Comparison of ENCODE assay signal across 32 cellular contexts in genomic region chr14:76274324-76274723, GRCh38.
"Had no signal": no experiment of that assay in that cellular context is flagged by ENCODE, and none has a peak within 500 bp of the region (broad histone marks: within the 10 kb centered on the region; RNA-seq: fewer than 3 reads in every experiment).

No MANE protein-coding gene starts in this region.

- H3K4me1 Mint-ChIP-seq: immature natural killer cell, nephron progenitor cell had no signal

- H3K9me3 Mint-ChIP-seq: nephron progenitor cell, type B pancreatic cell had no signal

- H3K4me1 ChIP-seq: esophagus muscularis mucosa, foreskin keratinocyte, gastroesophageal sphincter, heart left ventricle, lower lobe of right lung, psoas muscle, right lobe of liver, testis, tibial artery had no signal

- H3K27me3 ChIP-seq: gastroesophageal sphincter, heart left ventricle, ovary, right lobe of liver, testis, tibial artery had no signal

- FAIRE-seq: colon, endothelial cell of umbilical vein had no signal

- H3K4me2 ChIP-seq: smooth muscle cell had no signal

- H3K9me3 ChIP-seq: esophagus muscularis mucosa, gastroesophageal sphincter, heart left ventricle, lower lobe of right lung, ovary, psoas muscle, right lobe of liver, testis, tibial artery had no signal

- ATAC-seq: foreskin keratinocyte; gastroesophageal sphincter; heart left ventricle; left colon; left ventricle myocardium superior; lower lobe of right lung; naive thymus-derived CD8-positive, alpha-beta T cell; psoas muscle; right lobe of liver; stimulated activated naive CD8-positive, alpha-beta T cell treated with anti-CD3 and anti-CD28 coated beads, Interleukin-15, Interleukin-2, amounts not matched to agents 100 U/mL and 50 U/mL, for 24 hours had no signal

- H3K27ac Mint-ChIP-seq: immature natural killer cell, nephron progenitor cell, type B pancreatic cell had no signal

- H3K4me3 Mint-ChIP-seq: immature natural killer cell; naive thymus-derived CD8-positive, alpha-beta T cell; nephron progenitor cell; type B pancreatic cell had no signal

- H3K27ac ChIP-seq: dorsolateral prefrontal cortex, esophagus muscularis mucosa, foreskin keratinocyte, gastroesophageal sphincter, heart left ventricle, lower lobe of right lung, ovary, psoas muscle, right lobe of liver, testis, tibial artery had no signal

- H3K4me3 ChIP-seq: dorsolateral prefrontal cortex, esophagus muscularis mucosa, gastroesophageal sphincter, heart left ventricle, lower lobe of right lung, ovary, psoas muscle, right lobe of liver, smooth muscle cell, testis, tibial artery had no signal

- DNase-seq: dorsolateral prefrontal cortex; effector CD8-positive, alpha-beta T cell; foreskin keratinocyte; heart left ventricle; hippocampal formation; immature natural killer cell; islet precursor cell; kidney glomerular epithelial cell; left colon; left ventricle myocardium superior; lower lobe of right lung; naive thymus-derived CD8-positive, alpha-beta T cell; nephron progenitor cell; nucleus accumbens; ovary; posterior cingulate gyrus; psoas muscle; right lobe of liver; stimulated activated CD4-positive, alpha-beta T cell treated with anti-CD3 and anti-CD28 coated beads, Interleukin-12 subunit alpha, Interleukin-12 subunit beta, amount 100 ng/mL, for 4 hours; stimulated activated CD4-positive, alpha-beta T cell treated with anti-CD3 and anti-CD28 coated beads, Interleukin-1b, Interleukin-23, amount 100 ng/mL, for 48 hours; stimulated activated CD4-positive, alpha-beta T cell treated with anti-CD3 and anti-CD28 coated beads, Interleukin-4, amount 100 ng/mL, for 1 hour; stimulated activated CD8-positive, alpha-beta memory T cell treated with anti-CD3 and anti-CD28 coated beads, Interleukin-4, amount 100 ng/mL, for 48 hours; stimulated activated naive CD8-positive, alpha-beta T cell treated with anti-CD3 and anti-CD28 coated beads, Interleukin-15, Interleukin-2, amounts not matched to agents 100 U/mL and 50 U/mL, for 24 hours; substantia nigra; testis had no signal

- H3K36me3 Mint-ChIP-seq: immature natural killer cell, type B pancreatic cell had no signal

- H3K36me3 ChIP-seq: esophagus muscularis mucosa, gastroesophageal sphincter, heart left ventricle, lower lobe of right lung, ovary, right lobe of liver, tibial artery had no signal
